In genomic region chr3:52934626-52935530, GRCh38 we compare ENCODE assay signal across 7 cellular contexts. TPM values are rescaled to one million over a fixed set of nuclear protein-coding genes. Genes with fewer than 3 reads are reported as not detected.
A peak's percentile ranks its signal among the peaks of the same experiment; 100 is the strongest.
DNase-seq lines count a peak whose midpoint lies in the region; ATAC-seq, FAIRE-seq and TF ChIP-seq lines count a peak whose summit lies in the region.

No MANE protein-coding gene starts in this region.

- no peaks in the 10 kb centered on the region for H3K4me1 ChIP-seq in pancreas
- peaks cover 3% of the 10 kb centered on the region for H3K4me1 ChIP-seq in upper lobe of right lung

- H3K36me3 Mint-ChIP-seq in activated naive CD4-positive, alpha-beta T cell treated with anti-CD3 and anti-CD28 coated beads for 36 hours (ENCODE audit: low read depth) = peaks cover 2% of the 10 kb centered on the region

- H3K27ac Mint-ChIP-seq in activated naive CD4-positive, alpha-beta T cell treated with anti-CD3 and anti-CD28 coated beads for 36 hours = no peak overlapping the region

- H3K36me3 ChIP-seq in pancreas (no peaks in the 10 kb centered on the region), upper lobe of right lung (no peaks in the 10 kb centered on the region)

- H3K9me3 ChIP-seq in pancreas (no peaks in the 10 kb centered on the region), upper lobe of right lung (no peaks in the 10 kb centered on the region)

- H3K27me3 ChIP-seq in HL-60 (ENCODE audit: insufficient read depth, poor library complexity, severe bottlenecking) = no peaks in the 10 kb centered on the region
- H3K27me3 ChIP-seq in pancreas = no peaks in the 10 kb centered on the region
- no peaks in the 10 kb centered on the region for H3K27me3 ChIP-seq in upper lobe of right lung

- no peak overlapping the region for H3K4me3 Mint-ChIP-seq in activated naive CD4-positive, alpha-beta T cell treated with anti-CD3 and anti-CD28 coated beads for 36 hours

- peak; percentile 80 for TF ChIP-seq CTCF in GM12865 (IDR thresholded peaks at IDR 0.05; ENCODE audit: insufficient read depth, low read depth, low read length, missing control alignments)
- TF ChIP-seq CTCF in HL-60 (IDR thresholded peaks at IDR 0.05; ENCODE audit: insufficient read depth, low read length) = peak; percentile 86
- TF ChIP-seq CTCF in pancreas (IDR thresholded peaks at IDR 0.05) = peak; percentile 32 to 64 (median 56)
- TF ChIP-seq CTCF in upper lobe of right lung (IDR thresholded peaks at IDR 0.05) = peak; percentile 83

- peaks cover 10% of the 10 kb centered on the region for H3K4me1 Mint-ChIP-seq in activated naive CD4-positive, alpha-beta T cell treated with anti-CD3 and anti-CD28 coated beads for 36 hours (ENCODE audit: low read depth)

- no peak overlapping the region for H3K27ac ChIP-seq in HL-60 (replicated peaks)
- H3K27ac ChIP-seq in pancreas = no peak overlapping the region
- no peak overlapping the region for H3K27ac ChIP-seq in upper lobe of right lung

- H3K4me3 ChIP-seq in GM12865 (ENCODE audit: low read depth, low read length) (no peak overlapping the region), HL-60 (replicated peaks; ENCODE audit: insufficient read depth, low read length) (no peak overlapping the region), pancreas (no peak overlapping the region), upper lobe of right lung (no peak overlapping the region)

- no peaks in the 10 kb centered on the region for H3K27me3 Mint-ChIP-seq in activated naive CD4-positive, alpha-beta T cell treated with anti-CD3 and anti-CD28 coated beads for 36 hours (ENCODE audit: low read depth)

- ATAC-seq in pancreas (peak; percentile 79 to 99 (median 96)), upper lobe of right lung (peak; percentile 94)

- intact Hi-C loops in activated naive CD4-positive, alpha-beta T cell treated with anti-CD3 and anti-CD28 coated beads for 36 hours (cut with micrococcal nuclease) = loop anchor here (1.0 to 2.0 kb wide), 6 partner anchors 38 to 193 kb away; partner anchors contain the start of gene STIMATE
- intact Hi-C loops in pancreas (cut with DNase I) (no loop called here), upper lobe of right lung (cut with DNase I) (no loop called here)

- DNase-seq in GM12865 (ENCODE audit: low read depth) (peak; percentile 74), HL-60 (ENCODE audit: low read depth in 1 of 2, low spot score in 1 of 2) (peak; percentile 8 to 59), RPMI8226 (peak; percentile 54), germinal center (ENCODE audit: low spot score) (peak; percentile 66), pancreas (peak in 3 of 6 donors; percentile 24 to 34 (median 32)), upper lobe of right lung (no peak)
- DNase-seq in activated naive CD4-positive, alpha-beta T cell treated with anti-CD3 and anti-CD28 coated beads for 36 hours = peak; percentile 76

- CTCF ChIA-PET in activated naive CD4-positive, alpha-beta T cell treated with anti-CD3 and anti-CD28 coated beads for 36 hours (lab: Charles Lee) = interaction anchor here (0.6 to 1.6 kb wide), 17 partner anchors 14 to 138 kb away, joined by 3 to 7 read pairs (median 4); no protein-coding TSS in a partner anchor

- H3K9me3 Mint-ChIP-seq in activated naive CD4-positive, alpha-beta T cell treated with anti-CD3 and anti-CD28 coated beads for 36 hours = no peaks in the 10 kb centered on the region

- no peak for FAIRE-seq in pancreas (lab: Jason Lieb, UNC)

- WGBS in pancreas, 2 donors = 13 to 15% methylated on average over 8 of the region's 8 CpGs

RNA-seq across cellular contexts. Expression of gene STIMATE, which starts 37.5 kb away (rescaled TPM):
- total RNA-seq in activated naive CD4-positive, alpha-beta T cell treated with anti-CD3 and anti-CD28 coated beads for 36 hours = 1 to 10 TPM; 7.7 to 9.7 TPM
- 10 to 100 TPM in 4 of 6 donors, 1 to 10 TPM in 2; 7.7 to 16.0 (median 13.6) TPM for total RNA-seq in pancreas
- 10 to 100 TPM in 1 of 2 donors, 1 to 10 TPM in 1; 5.0 to 19.9 TPM for polyA plus RNA-seq in pancreas
- total RNA-seq in upper lobe of right lung = 34.7 TPM
